ENCODE assay signal across 1 cellular context in genomic region chr10:90051053-90051452, GRCh38.
TF ChIP-seq lines count a peak whose summit lies in the region.

No MANE protein-coding gene starts in this region.

TF ChIP-seq in GM12878, 131 proteins besides CTCF, POLR2A, EP300 and RAD21 (continued from another document):
- TF ChIP-seq, protein P1, sequence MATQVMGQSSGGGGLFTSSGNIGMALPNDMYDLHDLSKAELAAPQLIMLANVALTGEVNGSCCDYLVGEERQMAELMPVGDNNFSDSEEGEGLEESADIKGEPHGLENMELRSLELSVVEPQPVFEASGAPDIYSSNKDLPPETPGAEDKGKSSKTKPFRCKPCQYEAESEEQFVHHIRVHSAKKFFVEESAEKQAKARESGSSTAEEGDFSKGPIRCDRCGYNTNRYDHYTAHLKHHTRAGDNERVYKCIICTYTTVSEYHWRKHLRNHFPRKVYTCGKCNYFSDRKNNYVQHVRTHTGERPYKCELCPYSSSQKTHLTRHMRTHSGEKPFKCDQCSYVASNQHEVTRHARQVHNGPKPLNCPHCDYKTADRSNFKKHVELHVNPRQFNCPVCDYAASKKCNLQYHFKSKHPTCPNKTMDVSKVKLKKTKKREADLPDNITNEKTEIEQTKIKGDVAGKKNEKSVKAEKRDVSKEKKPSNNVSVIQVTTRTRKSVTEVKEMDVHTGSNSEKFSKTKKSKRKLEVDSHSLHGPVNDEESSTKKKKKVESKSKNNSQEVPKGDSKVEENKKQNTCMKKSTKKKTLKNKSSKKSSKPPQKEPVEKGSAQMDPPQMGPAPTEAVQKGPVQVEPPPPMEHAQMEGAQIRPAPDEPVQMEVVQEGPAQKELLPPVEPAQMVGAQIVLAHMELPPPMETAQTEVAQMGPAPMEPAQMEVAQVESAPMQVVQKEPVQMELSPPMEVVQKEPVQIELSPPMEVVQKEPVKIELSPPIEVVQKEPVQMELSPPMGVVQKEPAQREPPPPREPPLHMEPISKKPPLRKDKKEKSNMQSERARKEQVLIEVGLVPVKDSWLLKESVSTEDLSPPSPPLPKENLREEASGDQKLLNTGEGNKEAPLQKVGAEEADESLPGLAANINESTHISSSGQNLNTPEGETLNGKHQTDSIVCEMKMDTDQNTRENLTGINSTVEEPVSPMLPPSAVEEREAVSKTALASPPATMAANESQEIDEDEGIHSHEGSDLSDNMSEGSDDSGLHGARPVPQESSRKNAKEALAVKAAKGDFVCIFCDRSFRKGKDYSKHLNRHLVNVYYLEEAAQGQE (IDR thresholded peaks at IDR 0.05; ENCODE audit: low read depth, low read length), result no peak
- no peak for TF ChIP-seq MEF2A (IDR thresholded peaks at IDR 0.05; ENCODE audit: insufficient read depth, low read depth, low read length)
- TF ChIP-seq ESRRA (IDR thresholded peaks at IDR 0.05; ENCODE audit: low read length), result no peak
- TF ChIP-seq CHD1 (IDR thresholded peaks at IDR 0.05; ENCODE audit: low read depth, low read length), result no peak
- TF ChIP-seq RFX5 (IDR thresholded peaks at IDR 0.05; ENCODE audit: low read depth, low read length), result no peak
- no peak for TF ChIP-seq HCFC1 (IDR thresholded peaks at IDR 0.05; ENCODE audit: low read length)
- no peak for TF ChIP-seq SMC3 (IDR thresholded peaks at IDR 0.05; ENCODE audit: borderline replicate concordance, low read length)
- no peak for TF ChIP-seq TCF7 (IDR thresholded peaks at IDR 0.05; ENCODE audit: borderline replicate concordance)
- no peak for TF ChIP-seq E4F1 (IDR thresholded peaks at IDR 0.05; ENCODE audit: borderline replicate concordance, partially characterized antibody)
- no peak for TF ChIP-seq IKZF1 (conservative IDR thresholded peaks at IDR 0.05)
- no peak for TF ChIP-seq GATAD2B (conservative IDR thresholded peaks at IDR 0.05; ENCODE audit: low read depth)
- no peak for TF ChIP-seq ZZZ3 (IDR thresholded peaks at IDR 0.05; ENCODE audit: control insufficient read depth, insufficient read length, low read depth)
- TF ChIP-seq SRF (IDR thresholded peaks at IDR 0.05; ENCODE audit: low read depth in 2 of 2, low read length in 2 of 2), result no peak
- TF ChIP-seq PAX5 (IDR thresholded peaks at IDR 0.05; ENCODE audit: borderline replicate concordance, low read depth, low read length), result no peak
- TF ChIP-seq, protein P2, sequence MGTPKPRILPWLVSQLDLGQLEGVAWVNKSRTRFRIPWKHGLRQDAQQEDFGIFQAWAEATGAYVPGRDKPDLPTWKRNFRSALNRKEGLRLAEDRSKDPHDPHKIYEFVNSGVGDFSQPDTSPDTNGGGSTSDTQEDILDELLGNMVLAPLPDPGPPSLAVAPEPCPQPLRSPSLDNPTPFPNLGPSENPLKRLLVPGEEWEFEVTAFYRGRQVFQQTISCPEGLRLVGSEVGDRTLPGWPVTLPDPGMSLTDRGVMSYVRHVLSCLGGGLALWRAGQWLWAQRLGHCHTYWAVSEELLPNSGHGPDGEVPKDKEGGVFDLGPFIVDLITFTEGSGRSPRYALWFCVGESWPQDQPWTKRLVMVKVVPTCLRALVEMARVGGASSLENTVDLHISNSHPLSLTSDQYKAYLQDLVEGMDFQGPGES (IDR thresholded peaks at IDR 0.05), result no peak
- no peak for TF ChIP-seq IKZF2 (IDR thresholded peaks at IDR 0.05)
